Comparison of ENCODE assay signal across 9 cellular contexts in genomic region chr14:95290769-95291440, GRCh38. TPM values are rescaled to one million over a fixed set of nuclear protein-coding genes. Genes with fewer than 3 reads are reported as not detected.
A peak's percentile ranks its signal among the peaks of the same experiment; 100 is the strongest.
DNase-seq lines count a peak whose midpoint lies in the region; ATAC-seq and TF ChIP-seq lines count a peak whose summit lies in the region.
"Had no signal": no experiment of that assay in that cellular context is flagged by ENCODE, and none has a peak within 500 bp of the region (broad histone marks: within the 10 kb centered on the region; RNA-seq: fewer than 3 reads in every experiment).

No MANE protein-coding gene starts in this region.

- peak overlapping the region; percentile 70 for H3K27ac ChIP-seq in ACC112 (ENCODE audit: low read depth, low read length)
- H3K27ac ChIP-seq in layer of hippocampus (ENCODE audit: low read depth, low read length): peak overlapping the region; percentile 77
- H3K27ac ChIP-seq in upper lobe of left lung: peak overlapping the region in 1 of 4 donors; percentile 17

- no peaks in the 10 kb centered on the region for H3K4me1 Mint-ChIP-seq in activated T-helper 2 cell treated with anti-CD3 and anti-CD28 coated beads, Interferon-gamma antibody, Interleukin-2, Interleukin-4, amounts not matched to agents 10 μg/mL and 5 μg/mL and 100 μg/mL, durations not matched to agents 14 hours and 24 hours and 36 hours (ENCODE audit: low read depth)

- no peaks in the 10 kb centered on the region for H3K9me3 Mint-ChIP-seq in activated T-helper 2 cell treated with anti-CD3 and anti-CD28 coated beads, Interferon-gamma antibody, Interleukin-2, Interleukin-4, amounts not matched to agents 10 μg/mL and 5 μg/mL and 100 μg/mL, durations not matched to agents 14 hours and 24 hours and 36 hours

- no peaks in the 10 kb centered on the region for H3K9me3 ChIP-seq in upper lobe of left lung

- H3K4me3 Mint-ChIP-seq in activated T-helper 2 cell treated with anti-CD3 and anti-CD28 coated beads, Interferon-gamma antibody, Interleukin-2, Interleukin-4, amounts not matched to agents 10 μg/mL and 5 μg/mL and 100 μg/mL, durations not matched to agents 14 hours and 24 hours and 36 hours (ENCODE audit: low read depth): no peak overlapping the region

- ATAC-seq in HG02938 (IDR thresholded peaks at IDR 0.05; ENCODE audit: unreplicated experiment) (no peak), upper lobe of left lung (ENCODE audit: low FRiP score in 2 of 2) (no peak)

- H3K79me2 ChIP-seq in ACC112 (ENCODE audit: control insufficient read depth, insufficient read depth, low read length, unreplicated experiment): no peaks in the 10 kb centered on the region

- H3K4me1 ChIP-seq in ACC112 (ENCODE audit: control insufficient read depth, insufficient read depth, low read length, unreplicated experiment): peaks cover 22% of the 10 kb centered on the region
- peaks cover 6 to 15% (median 9%) of the 10 kb centered on the region in 4 donors for H3K4me1 ChIP-seq in upper lobe of left lung

- TF ChIP-seq RAD21 in Ishikawa (IDR thresholded peaks at IDR 0.05; ENCODE audit: low read depth): no peak

- no peak for TF ChIP-seq EP300 in Ishikawa (IDR thresholded peaks at IDR 0.05; ENCODE audit: borderline replicate concordance)
- TF ChIP-seq EP300 in upper lobe of left lung (IDR thresholded peaks at IDR 0.05): no peak

- no peak overlapping the region for H3K27ac Mint-ChIP-seq in activated T-helper 2 cell treated with anti-CD3 and anti-CD28 coated beads, Interferon-gamma antibody, Interleukin-2, Interleukin-4, amounts not matched to agents 10 μg/mL and 5 μg/mL and 100 μg/mL, durations not matched to agents 14 hours and 24 hours and 36 hours

- H3K4me3 ChIP-seq in ACC112 (ENCODE audit: low read depth, low read length) (no peak overlapping the region; the same call in 1 of the 2 replicates), upper lobe of left lung (no peak overlapping the region)

- no peaks in the 10 kb centered on the region for H3K36me3 ChIP-seq in ACC112 (ENCODE audit: insufficient read depth, low read length)
- no peaks in the 10 kb centered on the region for H3K36me3 ChIP-seq in upper lobe of left lung

- intact Hi-C loops in activated T-helper 2 cell treated with anti-CD3 and anti-CD28 coated beads, Interferon-gamma antibody, Interleukin-2, Interleukin-4, amounts not matched to agents 10 μg/mL and 5 μg/mL and 100 μg/mL, durations not matched to agents 14 hours and 24 hours and 36 hours (cut with micrococcal nuclease): no loop called here

- H3K27me3 ChIP-seq in ACC112 (ENCODE audit: insufficient read depth, low read length) (no peaks in the 10 kb centered on the region), layer of hippocampus (ENCODE audit: control insufficient read depth, insufficient read depth, low read length) (no peaks in the 10 kb centered on the region), upper lobe of left lung (no peaks in the 10 kb centered on the region)

- DNase-seq in RPMI8226 (peak; percentile 78), upper lobe of left lung (no peak), activated gamma-delta T cell treated with Interleukin-2 at 50 U/mL for 16 hours (no peak)
- DNase-seq in activated T-helper 2 cell treated with anti-CD3 and anti-CD28 coated beads, Interferon-gamma antibody, Interleukin-2, Interleukin-4, amounts not matched to agents 10 μg/mL and 5 μg/mL and 100 μg/mL, durations not matched to agents 14 hours and 24 hours and 36 hours (ENCODE audit: low spot score): no peak
- DNase-seq: effector CD8-positive, alpha-beta T cell had no signal

- H2AFZ ChIP-seq in ACC112 (ENCODE audit: low read length, unreplicated experiment): no peak overlapping the region

- TF ChIP-seq POLR2A in upper lobe of left lung (IDR thresholded peaks at IDR 0.05): no peak

- H3K27me3 Mint-ChIP-seq in activated T-helper 2 cell treated with anti-CD3 and anti-CD28 coated beads, Interferon-gamma antibody, Interleukin-2, Interleukin-4, amounts not matched to agents 10 μg/mL and 5 μg/mL and 100 μg/mL, durations not matched to agents 14 hours and 24 hours and 36 hours (ENCODE audit: low read depth): peaks cover 22% of the 10 kb centered on the region

- no peaks in the 10 kb centered on the region for H3K36me3 Mint-ChIP-seq in activated T-helper 2 cell treated with anti-CD3 and anti-CD28 coated beads, Interferon-gamma antibody, Interleukin-2, Interleukin-4, amounts not matched to agents 10 μg/mL and 5 μg/mL and 100 μg/mL, durations not matched to agents 14 hours and 24 hours and 36 hours (ENCODE audit: low read depth)

- TF ChIP-seq CTCF in upper lobe of left lung (IDR thresholded peaks at IDR 0.05): no peak

- WGBS in upper lobe of left lung, 2 donors: 59 to 61% methylated on average over 12 to 20 of the region's 20 CpGs

TF ChIP-seq in Ishikawa, 13 proteins besides CTCF, POLR2A, EP300 and RAD21:
- TF ChIP-seq EGR1 (IDR thresholded peaks at IDR 0.05): no peak
- peak; percentile 24; the same call in 1 of the 2 replicates for TF ChIP-seq NFIC (IDR thresholded peaks at IDR 0.05)
TF ChIP-seq in Ishikawa: peak in this region for 1.

RNA-seq across cellular contexts. Expression of gene CLMN, which starts 28.8 kb away (rescaled TPM):
- total RNA-seq in activated T-helper 2 cell treated with anti-CD3 and anti-CD28 coated beads, Interferon-gamma antibody, Interleukin-2, Interleukin-4, amounts not matched to agents 10 μg/mL and 5 μg/mL and 100 μg/mL, durations not matched to agents 14 hours and 24 hours and 36 hours: 0.51 and 1.3 TPM in 2 replicates
- total RNA-seq in upper lobe of left lung: 10 to 100 TPM in 5 of 6 donors, 1 to 10 TPM in 1; 9.7 to 35.5 (median 18.8) TPM
